In the genomic region with DNA sequence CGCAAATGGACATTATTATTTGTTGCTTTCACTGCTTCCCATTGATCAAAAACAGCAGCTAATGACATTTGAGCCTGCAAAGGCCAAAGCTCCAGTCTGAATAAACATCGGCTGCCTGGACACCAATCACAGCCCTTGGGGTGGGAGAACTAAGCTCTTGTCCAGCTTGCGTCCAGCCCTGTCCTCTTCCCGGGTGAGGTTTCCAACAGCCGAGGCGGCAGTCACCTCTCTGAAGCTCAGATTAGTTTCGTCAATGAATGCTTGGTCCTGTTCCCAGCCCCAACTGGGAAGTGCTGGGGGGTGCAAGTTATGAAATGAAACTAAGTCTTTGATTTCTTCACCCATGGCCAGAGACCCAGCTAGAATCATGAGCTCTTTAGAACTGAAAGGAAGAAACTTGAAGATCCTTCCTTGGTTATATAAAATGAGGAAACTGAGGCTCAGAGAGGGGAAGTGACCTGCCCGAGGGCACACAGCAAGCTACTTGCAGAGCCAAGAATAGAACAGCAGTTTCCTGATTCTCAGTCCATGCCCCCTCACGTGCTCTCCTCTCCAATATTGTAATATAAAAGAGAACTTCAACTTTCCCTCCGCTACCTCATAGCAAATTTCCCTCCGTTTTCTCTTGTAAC, we compare ENCODE assay signal across 17 cellular contexts.
DNase-seq lines count a peak whose midpoint lies in the region; ATAC-seq, FAIRE-seq and TF ChIP-seq lines count a peak whose summit lies in the region.
"Had no signal": no experiment of that assay in that cellular context is flagged by ENCODE, and none has a peak within 500 bp of the region (broad histone marks: within the 10 kb centered on the region; RNA-seq: fewer than 3 reads in every experiment).

No MANE protein-coding gene starts in this region.

- no peaks in the 10 kb centered on the region for H3K36me3 Mint-ChIP-seq in GM23338 (ENCODE audit: low read depth)

- H3K4me3 ChIP-seq in GM23338 (no peak overlapping the region), K562 (no peak overlapping the region), gastrocnemius medialis (peak overlapping the region in 1 of 4 donors; percentile 2), BE2C (ENCODE audit: low read depth, low read length) (no peak overlapping the region)
- H3K4me3 ChIP-seq: smooth muscle cell had no signal

- peaks cover 17% of the 10 kb centered on the region; the same call in 1 of the 2 replicates for H3K9me2 ChIP-seq in GM23338 (ENCODE audit: insufficient read depth)

- no peak for TF ChIP-seq CTCF in GM23338 (conservative IDR thresholded peaks at IDR 0.05; ENCODE audit: low read depth in 2 of 2)
- no peak for TF ChIP-seq CTCF in K562 (IDR thresholded peaks at IDR 0.05 in 2 of 3, conservative IDR thresholded peaks at IDR 0.05 in 1 of 3; ENCODE audit: insufficient read depth in 2 of 3, low read depth in 1 of 3, low read length in 3 of 3)
- no peak for TF ChIP-seq CTCF in gastrocnemius medialis (IDR thresholded peaks at IDR 0.05 in 4 of 5, conservative IDR thresholded peaks at IDR 0.05 in 1 of 5)
- TF ChIP-seq CTCF in BE2C (IDR thresholded peaks at IDR 0.05; ENCODE audit: low read depth, low read length): no peak

- peaks cover 66% of the 10 kb centered on the region for H3K4me1 Mint-ChIP-seq in GM23338

- no peak overlapping the region for H3K27ac ChIP-seq in GM23338 (ENCODE audit: low read depth)
- H3K27ac ChIP-seq in K562 (ENCODE audit: extremely low read depth, low read depth, low read length): no peak overlapping the region
- H3K27ac ChIP-seq in gastrocnemius medialis: no peak overlapping the region
- H3K27ac ChIP-seq: epithelial cell of prostate, neutrophil had no signal

- WGBS in K562 (ENCODE audit: insufficient coverage, low coverage, missing lambda C conversion rate): 38% methylated on average over 8 of the region's 11 CpGs

- H3K9me1 ChIP-seq in K562 (ENCODE audit: control insufficient read depth, insufficient read depth, low read length): no peaks in the 10 kb centered on the region

- H3K9me3 ChIP-seq in K562 (replicated peaks; ENCODE audit: control insufficient read depth, insufficient read depth, low read depth, low read length) (no peaks in the 10 kb centered on the region), gastrocnemius medialis (no peaks in the 10 kb centered on the region), BE2C (no peaks in the 10 kb centered on the region)
- H3K9me3 ChIP-seq: neutrophil had no signal

- TF ChIP-seq RAD21 in K562 (CRISPR knock-in tag; conservative IDR thresholded peaks at IDR 0.05 in 1 of 2, IDR thresholded peaks at IDR 0.05 in 1 of 2): no peak

- in situ Hi-C loops in K562 (cut with MboI) (no loop called here), gastrocnemius medialis (cut with MboI; ENCODE audit: low sequenced_read_pairs in 4 of 4) (no loop called here)

- peaks cover 5% of the 10 kb centered on the region; the same call in 1 of the 3 replicates for H3K9me3 Mint-ChIP-seq in GM23338

- H3K27ac Mint-ChIP-seq in GM23338: no peak overlapping the region

- CTCF ChIA-PET in K562 (lab: Yijun Ruan, JAX; ENCODE audit: low intra/inter-chr PET ratio): no interaction called here

- H3K36me3 ChIP-seq in GM23338 (ENCODE audit: insufficient read depth): no peaks in the 10 kb centered on the region
- no peaks in the 10 kb centered on the region for H3K36me3 ChIP-seq in K562 (ENCODE audit: control insufficient read depth, insufficient read depth, low read length)
- no peaks in the 10 kb centered on the region for H3K36me3 ChIP-seq in gastrocnemius medialis
- no peaks in the 10 kb centered on the region for H3K36me3 ChIP-seq in BE2C
- H3K36me3 ChIP-seq: neutrophil had no signal

- no peak overlapping the region for H3K4me3 Mint-ChIP-seq in GM23338

- H3K4me2 ChIP-seq in GM23338: 0 out of 2 replicates have a peak overlapping the region, but pooled peaks have one; percentile 26
- H3K4me2 ChIP-seq in K562 (ENCODE audit: insufficient read depth, low read length): no peak overlapping the region
- H3K4me2 ChIP-seq: smooth muscle cell had no signal

- FAIRE-seq in K562 (lab: Jason Lieb, UNC): no peak

- H4K20me1 ChIP-seq in GM23338 (replicated peaks; ENCODE audit: insufficient read depth): no peaks in the 10 kb centered on the region
- H4K20me1 ChIP-seq in K562 (replicated peaks; ENCODE audit: control insufficient read depth, insufficient read depth, low read length): no peaks in the 10 kb centered on the region

- intact Hi-C loops in K562 (cut with micrococcal nuclease) (no loop called here), gastrocnemius medialis (cut with DNase I; ENCODE audit: low total_unique reads) (no loop called here)

- no peak for ATAC-seq in GM23338
- no peak for ATAC-seq in K562
- peak; percentile 58 to 63 for ATAC-seq in gastrocnemius medialis

- POLR2A ChIA-PET in K562 (lab: Yijun Ruan, JAX): no interaction called here

- DNase-seq in GM23338 (ENCODE audit: low spot score) (no peak), K562 (ENCODE audit: extremely low read depth in 1 of 4, low spot score in 3 of 4) (no peak), iris pigment epithelial cell (ENCODE audit: low read depth) (peak; percentile 39), gastrocnemius medialis (peak; percentile 27 to 41), BE2C (no peak), DMS153 (lab: John Stamatoyannopoulos, UW) (no peak), NCI-H510A (lab: John Stamatoyannopoulos, UW) (no peak)
- no peak for DNase-seq in activated CD4-positive, alpha-beta T cell treated with anti-CD3 and anti-CD28 coated beads, Interleukin-2, amount 50 U/mL, for 48 hours
- DNase-seq: activated CD4-positive, alpha-beta T cell treated with anti-CD3 and anti-CD28 coated beads, Interleukin-2, amount 50 U/mL, for 1 hour; cortex of kidney; NCI-H2107; NCI-H748 treated with DMSO at 0.1 percent for 48 hours; SHP77; T1000 had no signal

- H3K4me1 ChIP-seq in GM23338 (ENCODE audit: insufficient read depth) (peaks cover 44% of the 10 kb centered on the region), K562 (replicated peaks in 1 of 2; ENCODE audit: control insufficient read depth in 2 of 2, insufficient read depth in 2 of 2, low read length in 2 of 2) (no peaks in the 10 kb centered on the region), gastrocnemius medialis (peaks cover 22 to 24% of the 10 kb centered on the region in 2 donors), BE2C (no peaks in the 10 kb centered on the region)

- no peak overlapping the region for H3K9ac ChIP-seq in K562 (ENCODE audit: insufficient read depth in 1 of 2, low read depth in 2 of 2, low read length in 2 of 2)

- no TSS peak for BruUV-seq in K562 (replicated peaks; lab: Mats Ljungman, UMichigan)

- peaks cover 9% of the 10 kb centered on the region for H3F3A ChIP-seq in GM23338 (replicated peaks; ENCODE audit: low read depth)

- TF ChIP-seq POLR2A in K562 (conservative IDR thresholded peaks at IDR 0.05) (no peak), gastrocnemius medialis (IDR thresholded peaks at IDR 0.05) (no peak)

- no peak for TF ChIP-seq EP300 in K562 (IDR thresholded peaks at IDR 0.05; ENCODE audit: low read length)

- H2AFZ ChIP-seq in GM23338 (no peak overlapping the region), K562 (ENCODE audit: low read depth, low read length) (no peak overlapping the region)

- H3K27me3 Mint-ChIP-seq in GM23338 (ENCODE audit: insufficient read depth, low read depth, poor library complexity): peaks cover 25% of the 10 kb centered on the region

- H3K79me2 ChIP-seq in GM23338 (replicated peaks; ENCODE audit: insufficient read depth): no peaks in the 10 kb centered on the region
- no peaks in the 10 kb centered on the region for H3K79me2 ChIP-seq in K562 (ENCODE audit: control insufficient read depth, insufficient read depth, low read length)

- peaks cover 7% of the 10 kb centered on the region for H3K27me3 ChIP-seq in GM23338 (ENCODE audit: insufficient read depth)
- no peaks in the 10 kb centered on the region; a peak in 1 of 5 replicates for H3K27me3 ChIP-seq in K562 (ENCODE audit: control insufficient read depth in 2 of 2, insufficient read depth in 2 of 2, low read length in 2 of 2)
- H3K27me3 ChIP-seq in gastrocnemius medialis: no peaks in the 10 kb centered on the region
- no peaks in the 10 kb centered on the region for H3K27me3 ChIP-seq in BE2C
- H3K27me3 ChIP-seq: neutrophil had no signal

TF ChIP-seq in K562, 482 proteins besides CTCF, POLR2A, EP300 and RAD21:
- TF ChIP-seq KLF10 (CRISPR knock-in tag; IDR thresholded peaks at IDR 0.05) (no peak), RBM25 (IDR thresholded peaks at IDR 0.05; ENCODE audit: low read depth, low read length, severe bottlenecking) (peak; percentile 33), ZFP36 (IDR thresholded peaks at IDR 0.05; ENCODE audit: low read depth, low read length, partially characterized antibody) (peak; percentile 24)
- TF ChIP-seq, protein P1, sequence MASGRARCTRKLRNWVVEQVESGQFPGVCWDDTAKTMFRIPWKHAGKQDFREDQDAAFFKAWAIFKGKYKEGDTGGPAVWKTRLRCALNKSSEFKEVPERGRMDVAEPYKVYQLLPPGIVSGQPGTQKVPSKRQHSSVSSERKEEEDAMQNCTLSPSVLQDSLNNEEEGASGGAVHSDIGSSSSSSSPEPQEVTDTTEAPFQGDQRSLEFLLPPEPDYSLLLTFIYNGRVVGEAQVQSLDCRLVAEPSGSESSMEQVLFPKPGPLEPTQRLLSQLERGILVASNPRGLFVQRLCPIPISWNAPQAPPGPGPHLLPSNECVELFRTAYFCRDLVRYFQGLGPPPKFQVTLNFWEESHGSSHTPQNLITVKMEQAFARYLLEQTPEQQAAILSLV (tag; IDR thresholded peaks at IDR 0.05): no peak
- TF ChIP-seq, protein P2, sequence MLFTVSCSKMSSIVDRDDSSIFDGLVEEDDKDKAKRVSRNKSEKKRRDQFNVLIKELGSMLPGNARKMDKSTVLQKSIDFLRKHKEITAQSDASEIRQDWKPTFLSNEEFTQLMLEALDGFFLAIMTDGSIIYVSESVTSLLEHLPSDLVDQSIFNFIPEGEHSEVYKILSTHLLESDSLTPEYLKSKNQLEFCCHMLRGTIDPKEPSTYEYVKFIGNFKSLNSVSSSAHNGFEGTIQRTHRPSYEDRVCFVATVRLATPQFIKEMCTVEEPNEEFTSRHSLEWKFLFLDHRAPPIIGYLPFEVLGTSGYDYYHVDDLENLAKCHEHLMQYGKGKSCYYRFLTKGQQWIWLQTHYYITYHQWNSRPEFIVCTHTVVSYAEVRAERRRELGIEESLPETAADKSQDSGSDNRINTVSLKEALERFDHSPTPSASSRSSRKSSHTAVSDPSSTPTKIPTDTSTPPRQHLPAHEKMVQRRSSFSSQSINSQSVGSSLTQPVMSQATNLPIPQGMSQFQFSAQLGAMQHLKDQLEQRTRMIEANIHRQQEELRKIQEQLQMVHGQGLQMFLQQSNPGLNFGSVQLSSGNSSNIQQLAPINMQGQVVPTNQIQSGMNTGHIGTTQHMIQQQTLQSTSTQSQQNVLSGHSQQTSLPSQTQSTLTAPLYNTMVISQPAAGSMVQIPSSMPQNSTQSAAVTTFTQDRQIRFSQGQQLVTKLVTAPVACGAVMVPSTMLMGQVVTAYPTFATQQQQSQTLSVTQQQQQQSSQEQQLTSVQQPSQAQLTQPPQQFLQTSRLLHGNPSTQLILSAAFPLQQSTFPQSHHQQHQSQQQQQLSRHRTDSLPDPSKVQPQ (CRISPR knock-in tag; IDR thresholded peaks at IDR 0.05; ENCODE audit: borderline replicate concordance): no peak

Comparison
In these comparisons a context has a peak if more than half of its experiments do, and no peak if none do; other contexts are left out.
1. ATAC-seq: peak in gastrocnemius medialis (2 of 2); none in GM23338 (single experiment) and K562 (single experiment).
2. DNase-seq: peak in iris pigment epithelial cell (single experiment) and gastrocnemius medialis (2 of 2); none in GM23338 (single experiment), K562 (0 of 4), BE2C (single experiment), DMS153 (single experiment), NCI-H510A (single experiment) and activated CD4-positive, alpha-beta T cell treated with anti-CD3 and anti-CD28 coated beads, Interleukin-2, amount 50 U/mL, for 48 hours (0 of 2).